8 cellular contexts compared by ENCODE assay signal in the genomic region with DNA sequence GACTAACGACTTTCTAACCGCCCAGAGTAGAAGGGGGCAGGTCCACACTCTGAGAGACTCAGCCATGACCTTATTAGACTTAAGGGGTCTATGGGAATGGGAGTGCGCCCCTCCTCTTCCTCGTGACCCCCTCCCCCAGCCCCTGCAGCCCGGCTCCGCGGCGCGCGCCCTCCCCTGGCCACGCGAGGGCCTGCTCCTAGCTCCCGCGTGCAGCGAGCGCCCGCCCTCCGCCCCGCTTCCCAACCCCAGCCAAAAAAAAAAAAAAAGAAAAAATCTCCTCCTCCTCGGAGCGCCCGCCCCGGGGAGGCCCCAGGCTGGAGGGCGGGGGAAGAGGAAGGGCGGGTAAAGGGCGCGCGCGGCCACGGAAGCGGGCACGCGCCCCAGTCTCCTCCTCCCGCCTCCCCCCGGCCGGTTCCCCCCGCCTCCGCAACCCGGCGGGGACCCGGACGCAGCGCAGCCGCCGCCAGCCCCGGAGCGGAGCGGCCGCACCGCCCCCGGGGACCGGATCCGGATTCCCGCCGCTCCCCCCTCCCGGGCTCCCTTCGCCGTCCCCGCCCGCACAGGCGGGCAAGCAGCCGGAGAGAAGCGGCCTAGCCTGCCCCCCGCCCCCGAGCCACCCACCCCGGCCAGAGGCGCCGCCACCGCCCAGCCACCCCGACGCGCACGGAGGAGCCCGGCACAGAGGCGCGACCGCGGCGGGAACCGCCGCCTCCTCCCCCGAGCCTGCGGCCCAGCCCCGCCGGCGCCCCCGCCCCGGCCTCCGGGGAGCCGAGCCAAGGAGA. TPM values are rescaled to one million over a fixed set of nuclear protein-coding genes. Genes with fewer than 3 reads are reported as not detected.
DNase-seq lines count a peak whose midpoint lies in the region; ATAC-seq and TF ChIP-seq lines count a peak whose summit lies in the region.

No MANE protein-coding gene starts in this region.

- peak; percentile 29 for ATAC-seq in GM21723 (IDR thresholded peaks at IDR 0.05; ENCODE audit: unreplicated experiment)
- peak; percentile 59 for ATAC-seq in stimulated activated naive CD8-positive, alpha-beta T cell treated with anti-CD3 and anti-CD28 coated beads, Interleukin-15, amount 100 ng/mL, for 72 hours

- peak overlapping the region; percentile 50 to 69 (median 62) for H3K27ac Mint-ChIP-seq in nephron
- peak overlapping the region; percentile 88 to 97 for H3K27ac Mint-ChIP-seq in stimulated activated naive CD8-positive, alpha-beta T cell treated with anti-CD3 and anti-CD28 coated beads, Interleukin-15, amount 100 ng/mL, for 72 hours

- H3K4me1 Mint-ChIP-seq in nephron: peaks cover 32% of the 10 kb centered on the region
- peaks cover 51% of the 10 kb centered on the region for H3K4me1 Mint-ChIP-seq in stimulated activated naive CD8-positive, alpha-beta T cell treated with anti-CD3 and anti-CD28 coated beads, Interleukin-15, amount 100 ng/mL, for 72 hours

- H3K4me3 Mint-ChIP-seq in nephron: peak overlapping the region; percentile 72 to 86 (median 85)
- peak overlapping the region; percentile 91 to 96 for H3K4me3 Mint-ChIP-seq in stimulated activated naive CD8-positive, alpha-beta T cell treated with anti-CD3 and anti-CD28 coated beads, Interleukin-15, amount 100 ng/mL, for 72 hours

- no peaks in the 10 kb centered on the region for H3K27me3 Mint-ChIP-seq in nephron (ENCODE audit: low read depth)
- no peaks in the 10 kb centered on the region for H3K27me3 Mint-ChIP-seq in stimulated activated naive CD8-positive, alpha-beta T cell treated with anti-CD3 and anti-CD28 coated beads, Interleukin-15, amount 100 ng/mL, for 72 hours

- TF ChIP-seq CTCF in LNCAP (IDR thresholded peaks at IDR 0.05): peak; percentile 55
- TF ChIP-seq CTCF in fibroblast of the aortic adventitia (IDR thresholded peaks at IDR 0.05; ENCODE audit: insufficient read depth, low read length): peak; percentile 53
- TF ChIP-seq CTCF in nephron (IDR thresholded peaks at IDR 0.05; ENCODE audit: unreplicated experiment in 3 of 3): peak; percentile 62 to 74 (median 69)

- H3K36me3 Mint-ChIP-seq in nephron (ENCODE audit: low read depth): peaks cover 41% of the 10 kb centered on the region

- no peaks in the 10 kb centered on the region for H3K9me3 Mint-ChIP-seq in nephron
- H3K9me3 Mint-ChIP-seq in stimulated activated naive CD8-positive, alpha-beta T cell treated with anti-CD3 and anti-CD28 coated beads, Interleukin-15, amount 100 ng/mL, for 72 hours: peaks cover 0 to 6% of the 10 kb centered on the region in 2 donors

- DNase-seq in DMS 273 (lab: John Stamatoyannopoulos, UW; ENCODE audit: unreplicated experiment) (peak; percentile 97), RPMI7951 (ENCODE audit: low read depth) (peak; percentile 88), fibroblast of the aortic adventitia (ENCODE audit: low read depth) (peak; percentile 82)
- peak; percentile 81 for DNase-seq in activated T-helper 9 cell treated with anti-CD3 and anti-CD28 coated beads, Interleukin-2, amount 50 U/mL, for 16 hours (ENCODE audit: low read depth)
- peak; percentile 91 to 93 for DNase-seq in stimulated activated naive CD8-positive, alpha-beta T cell treated with anti-CD3 and anti-CD28 coated beads, Interleukin-15, amount 100 ng/mL, for 72 hours

- H3K4me3 ChIP-seq in fibroblast of the aortic adventitia (ENCODE audit: low read depth, low read length): peak overlapping the region; percentile 85

RNA-seq across cellular contexts. Expression of gene UBTF, which starts 0.9 kb away (rescaled TPM):
- total RNA-seq in RPMI7951 (2014; rRNA removed; shearing (Covaris generic)): 40.4 and 41.1 TPM in 2 replicates
- 64.2 and 195 TPM in 2 replicates for total RNA-seq in fibroblast of the aortic adventitia (ENCODE audit: low replicate concordance)

RNA-seq across cellular contexts. Expression of gene ATXN7L3, which starts 18.9 kb away (rescaled TPM):
- 19.5 and 27.1 TPM in 2 replicates for total RNA-seq in RPMI7951 (2014; rRNA removed; shearing (Covaris generic))
- total RNA-seq in fibroblast of the aortic adventitia (ENCODE audit: low replicate concordance): 36.6 and 108 TPM in 2 replicates

RNA-seq across cellular contexts. Expression of gene TMUB2, which starts 31.8 kb away (rescaled TPM):
- total RNA-seq in RPMI7951 (2014; rRNA removed; shearing (Covaris generic)): 19.4 and 25.0 TPM in 2 replicates
- total RNA-seq in fibroblast of the aortic adventitia (ENCODE audit: low replicate concordance): 23.0 and 29.4 TPM in 2 replicates

RNA-seq across cellular contexts. Expression of gene ASB16, which starts 48.0 kb away (rescaled TPM):
- total RNA-seq in RPMI7951 (2014; rRNA removed; shearing (Covaris generic)): not detected in 2 replicates
- total RNA-seq in fibroblast of the aortic adventitia (ENCODE audit: low replicate concordance): 0.27 TPM in 1 of 2 replicates, not detected in the other

RNA-seq across cellular contexts. Expression of gene SLC4A1, which starts 49.4 kb away (rescaled TPM):
- not detected in 2 replicates for total RNA-seq in RPMI7951 (2014; rRNA removed; shearing (Covaris generic))
- not detected in 2 replicates for total RNA-seq in fibroblast of the aortic adventitia (ENCODE audit: low replicate concordance)

Comparison
In these comparisons a context has a peak if more than half of its experiments do, and no peak if none do; other contexts are left out.
1. Peak in every context shown above with its lines: DNase-seq, ATAC-seq and H3K4me3 ChIP-seq.